ENCODE assay signal across 18 cellular contexts in genomic region chr7:128172151-128172550, GRCh38.
DNase-seq lines count a peak whose midpoint lies in the region.
"Had no signal": no experiment of that assay in that cellular context is flagged by ENCODE, and none has a peak within 500 bp of the region (broad histone marks: within the 10 kb centered on the region; RNA-seq: fewer than 3 reads in every experiment).

No MANE protein-coding gene starts in this region.

- DNase-seq in NCI-H510A treated with DMSO at 0.1 percent for 48 hours (lab: John Stamatoyannopoulos, UW) = peak; percentile 19
- DNase-seq in NCI-H510A (lab: John Stamatoyannopoulos, UW) = no peak
- DNase-seq in NCI-H2081 (lab: John Stamatoyannopoulos, UW) = peak; percentile 72 to 86
- peak; percentile 46 for DNase-seq in RPMI8226
- DNase-seq in middle frontal gyrus (ENCODE audit: extremely low spot score, low spot score) = no peak
- DNase-seq in MG63 = no peak
- no peak for DNase-seq in SK-N-DZ (ENCODE audit: low spot score)
- no peak for DNase-seq in amygdala (lab: John Stamatoyannopoulos, UW)
- DNase-seq: activated CD4-positive, alpha-beta T cell treated with anti-CD3 and anti-CD28 coated beads, Interleukin-2, amount 50 U/mL, for 1 hour; activated naive CD4-positive, alpha-beta T cell treated with Interleukin-2 at 50 U/mL for 16 hours; CD4-positive, CD25-positive, alpha-beta regulatory T cell; MV-4-11; naive B cell; right cardiac atrium; stimulated activated naive CD4-positive, alpha-beta T cell had no signal

- H3K27me3 ChIP-seq in MG63 = peaks cover 11% of the 10 kb centered on the region

- H3K9me3 ChIP-seq in MG63 = no peaks in the 10 kb centered on the region
- H3K9me3 ChIP-seq: HAP-1, tibial nerve had no signal

- H3K4me3 ChIP-seq in MG63 = no peak overlapping the region
- H3K4me3 ChIP-seq: HAP-1, lung, tibial nerve had no signal

- no peaks in the 10 kb centered on the region for H3K36me3 ChIP-seq in MG63
- H3K36me3 ChIP-seq: HAP-1, tibial nerve had no signal

Comparison
In these comparisons a context has a peak if more than half of its experiments do, and no peak if none do; other contexts are left out.
1. DNase-seq: peak in NCI-H510A treated with DMSO at 0.1 percent for 48 hours (single experiment), NCI-H2081 (2 of 2) and RPMI8226 (single experiment); none in NCI-H510A (single experiment), middle frontal gyrus (single experiment), MG63 (single experiment), SK-N-DZ (single experiment) and amygdala (0 of 56).